In genomic region chr1:160124709-160125478, GRCh38 we compare ENCODE assay signal across 10 cellular contexts. TPM values are rescaled to one million over a fixed set of nuclear protein-coding genes. Genes with fewer than 3 reads are reported as not detected.
DNase-seq lines count a peak whose midpoint lies in the region; ATAC-seq, FAIRE-seq and TF ChIP-seq lines count a peak whose summit lies in the region.
"Had no signal": no experiment of that assay in that cellular context is flagged by ENCODE, and none has a peak within 500 bp of the region (broad histone marks: within the 10 kb centered on the region; RNA-seq: fewer than 3 reads in every experiment).

No MANE protein-coding gene starts in this region.

- H3K23ac ChIP-seq in H1 (ENCODE audit: insufficient read length) (no peak overlapping the region), mesendoderm (ENCODE audit: low read length) (no peak overlapping the region)

- no peak overlapping the region for H2BK20ac ChIP-seq in H1 (ENCODE audit: low read length)

- H2AK5ac ChIP-seq in H1 (ENCODE audit: low read depth, low read length), result no peak overlapping the region
- no peak overlapping the region for H2AK5ac ChIP-seq in mesendoderm (ENCODE audit: low read length)

- H3K36me3 Mint-ChIP-seq in stimulated activated memory B cell treated with anti-CD40 and anti-IgM and Interleukin-4, amounts not matched to agents 10 μg/mL and 1 μg/mL and 100 μg/mL, for 72 hours, result no peaks in the 10 kb centered on the region

- no peak overlapping the region for H2AFZ ChIP-seq in H1 (ENCODE audit: low read length)

- no peak overlapping the region for H3K14ac ChIP-seq in H1 (ENCODE audit: insufficient read length)

- H3K4ac ChIP-seq in H1 (replicated peaks; ENCODE audit: insufficient read length, low read depth, low read length) (no peak overlapping the region), mesendoderm (ENCODE audit: low read depth, low read length) (no peak overlapping the region)

- H3K27me3 Mint-ChIP-seq in stimulated activated memory B cell treated with anti-CD40 and anti-IgM and Interleukin-4, amounts not matched to agents 10 μg/mL and 1 μg/mL and 100 μg/mL, for 72 hours, result peaks cover 14% of the 10 kb centered on the region
- H3K27me3 Mint-ChIP-seq: stimulated activated naive CD8-positive, alpha-beta T cell treated with anti-CD3 and anti-CD28 coated beads, Interleukin-15, Interleukin-2, amounts not matched to agents 100 ng/mL and 50 ng/mL, for 24 hours had no signal

- H3K27me3 ChIP-seq in H1 (replicated peaks in 1 of 4; ENCODE audit: control insufficient read depth in 3 of 4, extremely low read depth in 1 of 4, insufficient read depth in 3 of 4, low read length in 3 of 4), result no peaks in the 10 kb centered on the region
- no peaks in the 10 kb centered on the region for H3K27me3 ChIP-seq in mesendoderm (ENCODE audit: insufficient read depth, low read length, poor library complexity)

- no peaks in the 10 kb centered on the region for H3K23me2 ChIP-seq in H1 (ENCODE audit: low read depth, low read length)

- 84% methylated on average over 8 of the region's 8 CpGs; no CpG with 5 or more reads in 1 of the 2 experiments for WGBS in H1 (ENCODE audit: extremely low coverage in 1 of 2, insufficient coverage in 1 of 2, insufficient read length in 1 of 2, insufficient replicate concordance in 2 of 2, low coverage in 1 of 2, low lambda C conversion rate in 2 of 2, missing lambda C conversion rate in 1 of 2), 2 experiments
- no CpG with 5 or more reads among the region's 8 CpGs for WGBS in mesendoderm (ENCODE audit: extremely low coverage, insufficient coverage, low lambda C conversion rate)

- H3K18ac ChIP-seq in H1 (ENCODE audit: extremely low read depth, low read length), result no peak overlapping the region
- H3K18ac ChIP-seq in mesendoderm (ENCODE audit: low read length), result no peak overlapping the region

- peaks cover 0 to 6% (median 0%) of the 10 kb centered on the region in 4 experiments; a peak in 2 of 7 replicates for H3K4me1 ChIP-seq in H1 (replicated peaks in 1 of 4; ENCODE audit: control insufficient read depth in 3 of 4, insufficient read depth in 4 of 4, low read length in 3 of 4)
- no peaks in the 10 kb centered on the region for H3K4me1 ChIP-seq in mesendoderm (ENCODE audit: control insufficient read depth, low read depth, low read length)

- H3K27ac Mint-ChIP-seq in stimulated activated memory B cell treated with anti-CD40 and anti-IgM and Interleukin-4, amounts not matched to agents 10 μg/mL and 1 μg/mL and 100 μg/mL, for 72 hours, result no peak overlapping the region
- H3K27ac Mint-ChIP-seq: stimulated activated naive CD8-positive, alpha-beta T cell treated with anti-CD3 and anti-CD28 coated beads, Interleukin-15, Interleukin-2, amounts not matched to agents 100 ng/mL and 50 ng/mL, for 24 hours had no signal

- H3K36me3 ChIP-seq in H1 (ENCODE audit: control insufficient read depth in 2 of 4, insufficient read depth in 4 of 4, low read length in 3 of 4) (peaks cover 9 to 57% (median 47%) of the 10 kb centered on the region in 4 experiments; a peak in 7 of 8 replicates), mesendoderm (ENCODE audit: control insufficient read depth, insufficient read depth, low read length) (no peaks in the 10 kb centered on the region)

- no peaks in the 10 kb centered on the region for H3K9me3 Mint-ChIP-seq in stimulated activated memory B cell treated with anti-CD40 and anti-IgM and Interleukin-4, amounts not matched to agents 10 μg/mL and 1 μg/mL and 100 μg/mL, for 72 hours
- H3K9me3 Mint-ChIP-seq: stimulated activated naive CD8-positive, alpha-beta T cell treated with anti-CD3 and anti-CD28 coated beads, Interleukin-15, Interleukin-2, amounts not matched to agents 100 ng/mL and 50 ng/mL, for 24 hours had no signal

- peak in 2 of 3 experiments; percentile 25 to 39; a peak in 3 of 4 replicates for TF ChIP-seq CTCF in H1 (IDR thresholded peaks at IDR 0.05; ENCODE audit: control extremely low read depth in 1 of 3, insufficient read depth in 1 of 3, low read depth in 1 of 3, low read length in 3 of 3)

- H4K8ac ChIP-seq in H1 (ENCODE audit: extremely low read depth, insufficient read depth, low read length) (no peak overlapping the region), mesendoderm (ENCODE audit: low read depth, low read length) (no peak overlapping the region)

- CTCF ChIA-PET in H1 (lab: Charles Lee; ENCODE audit: partially characterized antibody), result interaction anchor here (0.6 to 18.1 kb wide), 23 partner anchors 13 to 233 kb away, joined by 3 to 256 read pairs (median 5); partner anchors contain the start of genes ATP1A2 and IGSF8

- H4K91ac ChIP-seq in H1 (replicated peaks; ENCODE audit: insufficient read length, low read length), result no peak overlapping the region

- TF ChIP-seq RAD21 in H1 (IDR thresholded peaks at IDR 0.05 in 1 of 2, conservative IDR thresholded peaks at IDR 0.05 in 1 of 2; ENCODE audit: low read depth in 2 of 2, low read length in 2 of 2), result peak; percentile 30 to 47; a peak in 3 of 4 replicates

- no peaks in the 10 kb centered on the region for H3K4me1 Mint-ChIP-seq in stimulated activated memory B cell treated with anti-CD40 and anti-IgM and Interleukin-4, amounts not matched to agents 10 μg/mL and 1 μg/mL and 100 μg/mL, for 72 hours

- DNase-seq in AG20443 (ENCODE audit: low spot score) (peak; percentile 85), NCI-H226 (peak; percentile 91), H1 (ENCODE audit: low read depth in 1 of 2, low spot score in 2 of 2) (no peak), mesendoderm (peak; percentile 94), NCI-H2081 (lab: John Stamatoyannopoulos, UW) (no peak), NCI-H2196 treated with DMSO at 0.1 percent for 48 hours (lab: John Stamatoyannopoulos, UW; ENCODE audit: unreplicated experiment) (no peak), superior temporal gyrus (ENCODE audit: extremely low spot score) (no peak)

- peaks cover 0 to 1% of the 10 kb centered on the region in 2 experiments for H4K20me1 ChIP-seq in H1 (replicated peaks in 1 of 2; ENCODE audit: control insufficient read depth in 1 of 2, insufficient read depth in 2 of 2, low read length in 2 of 2)

- H2BK120ac ChIP-seq in H1 (replicated peaks; ENCODE audit: low read depth, low read length) (no peak overlapping the region), mesendoderm (ENCODE audit: low read depth, low read length) (no peak overlapping the region)

- no peak overlapping the region for H2BK12ac ChIP-seq in H1 (ENCODE audit: low read depth, low read length)

- H2BK5ac ChIP-seq in H1 (ENCODE audit: low read depth, low read length) (no peak overlapping the region), mesendoderm (ENCODE audit: low read length) (no peak overlapping the region)

- no peak overlapping the region for H3K4me2 ChIP-seq in H1 (ENCODE audit: insufficient read depth in 1 of 2, low read depth in 2 of 2, low read length in 2 of 2)
- no peak overlapping the region for H3K4me2 ChIP-seq in mesendoderm (ENCODE audit: low read length)

- no peak for TF ChIP-seq EP300 in H1 (IDR thresholded peaks at IDR 0.05; ENCODE audit: borderline replicate concordance in 1 of 2, low read depth in 2 of 2, low read length in 2 of 2)

- no peak overlapping the region for H2BK15ac ChIP-seq in H1 (ENCODE audit: low read length)
- no peak overlapping the region for H2BK15ac ChIP-seq in mesendoderm (replicated peaks; ENCODE audit: low read depth)

- POLR2A ChIA-PET in H1 (lab: Charles Lee; ENCODE audit: partially characterized antibody), result interaction anchor here (0.8 to 8.1 kb wide), 8 partner anchors 9 to 86 kb away, joined by 3 to 56 read pairs (median 4); partner anchors contain the start of gene ATP1A2

- no peak for FAIRE-seq in H1 (lab: Jason Lieb, UNC)

- ATAC-seq in stimulated activated memory B cell treated with anti-CD40 and anti-IgM and Interleukin-4, amounts not matched to agents 10 μg/mL and 1 μg/mL and 100 μg/mL, for 72 hours, result no peak

- no peak overlapping the region for H3K56ac ChIP-seq in H1 (replicated peaks; ENCODE audit: insufficient read length, low read depth, low read length)
- no peak overlapping the region for H3K56ac ChIP-seq in mesendoderm (ENCODE audit: low read length)

- no peak overlapping the region for H3K4me3 ChIP-seq in H1 (ENCODE audit: extremely low read depth in 1 of 4, insufficient read depth in 2 of 4, low read depth in 3 of 4, low read length in 4 of 4)
- no peak overlapping the region for H3K4me3 ChIP-seq in mesendoderm (ENCODE audit: low read length)

- H3K27ac ChIP-seq in H1 (ENCODE audit: low read depth, low read length) (no peak overlapping the region), mesendoderm (ENCODE audit: low read depth, low read length) (no peak overlapping the region)

- no peak for TF ChIP-seq POLR2A in H1 (IDR thresholded peaks at IDR 0.05; ENCODE audit: control extremely low read depth in 1 of 2, low read depth in 2 of 2, low read length in 2 of 2)

- H3K79me2 ChIP-seq in H1 (ENCODE audit: control insufficient read depth in 1 of 2, insufficient read depth in 2 of 2, low read length in 2 of 2) (no peaks in the 10 kb centered on the region), mesendoderm (ENCODE audit: control insufficient read depth, insufficient read depth, low read length) (no peaks in the 10 kb centered on the region)

- H3K9me3 ChIP-seq in H1 (ENCODE audit: insufficient read depth in 2 of 2, low read depth in 1 of 2, low read length in 1 of 2), result no peaks in the 10 kb centered on the region

- H3K9ac ChIP-seq in H1 (replicated peaks in 1 of 4; ENCODE audit: extremely low read depth in 1 of 4, low read depth in 3 of 4, low read length in 3 of 4) (no peak overlapping the region), mesendoderm (ENCODE audit: low read length) (no peak overlapping the region)

- H3K4me3 Mint-ChIP-seq in stimulated activated memory B cell treated with anti-CD40 and anti-IgM and Interleukin-4, amounts not matched to agents 10 μg/mL and 1 μg/mL and 100 μg/mL, for 72 hours, result no peak overlapping the region
- H3K4me3 Mint-ChIP-seq: stimulated activated naive CD8-positive, alpha-beta T cell treated with anti-CD3 and anti-CD28 coated beads, Interleukin-15, Interleukin-2, amounts not matched to agents 100 ng/mL and 50 ng/mL, for 24 hours had no signal

- H4K5ac ChIP-seq in H1 (ENCODE audit: insufficient read length, low read depth, low read length), result no peak overlapping the region
- no peak overlapping the region for H4K5ac ChIP-seq in mesendoderm (ENCODE audit: low read length)

- H3K79me1 ChIP-seq in H1 (ENCODE audit: low read depth, low read length) (peaks cover 3% of the 10 kb centered on the region; the same call in 1 of the 2 replicates), mesendoderm (ENCODE audit: low read length) (no peaks in the 10 kb centered on the region)

RNA-seq across cellular contexts. Expression of gene ATP1A2, which starts 9.3 kb away (rescaled TPM):
- 34.8 and 39.7 TPM in 2 replicates for total RNA-seq in H1 (2021; fragmentation: NEBNext Ultra II Directional; extraction: Animal tissue kit (Norgen Biotek cat#: 25700))
- 40.8 and 54.2 TPM in 2 replicates for polyA plus RNA-seq in H1 (2011; rRNA removed)
- polyA plus RNA-seq in H1 (2011; cell fraction: cytosol; rRNA removed), result 60.3 TPM
- polyA plus RNA-seq in H1 (2011; cell fraction: nucleus; rRNA removed), result 193 TPM
- 41.3 to 57.9 TPM (median 44.4 TPM) in 4 replicates for polyA plus RNA-seq in H1 (2012, experiment 1 of 2)
- 14.0 TPM for polyA plus RNA-seq in H1 (2012, experiment 2 of 2)
- polyA plus RNA-seq in H1 (2013, experiment 1 of 2), result 23.7 TPM
- polyA plus RNA-seq in H1 (2013, experiment 2 of 2), result 22.3 TPM
- 103 and 110 TPM in 2 replicates for polyA minus RNA-seq in H1 (2011; rRNA and poly(A)+ RNA removed)
- 45.0 TPM for polyA minus RNA-seq in H1 (2011; cell fraction: cytosol; rRNA and poly(A)+ RNA removed)
- polyA minus RNA-seq in H1 (2011; cell fraction: nucleus; rRNA and poly(A)+ RNA removed), result 77.4 TPM
- polyA plus RNA-seq in mesendoderm (2013, experiment 1 of 2), result 4.3 TPM
- polyA plus RNA-seq in mesendoderm (2013, experiment 2 of 2), result 4.0 TPM

RNA-seq across cellular contexts. Expression of gene IGSF8, which starts 26.5 kb away (rescaled TPM):
- total RNA-seq in H1 (2021; fragmentation: NEBNext Ultra II Directional; extraction: Animal tissue kit (Norgen Biotek cat#: 25700)), result 69.6 and 71.2 TPM in 2 replicates
- 132 and 166 TPM in 2 replicates for polyA plus RNA-seq in H1 (2011; rRNA removed)
- 103 TPM for polyA plus RNA-seq in H1 (2011; cell fraction: cytosol; rRNA removed)
- polyA plus RNA-seq in H1 (2011; cell fraction: nucleus; rRNA removed), result 322 TPM
- 55.1 to 95.1 TPM (median 90.2 TPM) in 4 replicates for polyA plus RNA-seq in H1 (2012, experiment 1 of 2)
- polyA plus RNA-seq in H1 (2012, experiment 2 of 2), result 79.5 TPM
- 88.6 TPM for polyA plus RNA-seq in H1 (2013, experiment 1 of 2)
- 77.7 TPM for polyA plus RNA-seq in H1 (2013, experiment 2 of 2)
- 34.3 and 46.3 TPM in 2 replicates for polyA minus RNA-seq in H1 (2011; rRNA and poly(A)+ RNA removed)
- polyA minus RNA-seq in H1 (2011; cell fraction: cytosol; rRNA and poly(A)+ RNA removed), result 47.9 TPM
- polyA minus RNA-seq in H1 (2011; cell fraction: nucleus; rRNA and poly(A)+ RNA removed), result 57.2 TPM
- polyA plus RNA-seq in mesendoderm (2013, experiment 1 of 2), result 22.0 TPM
- polyA plus RNA-seq in mesendoderm (2013, experiment 2 of 2), result 20.7 TPM

RNA-seq across cellular contexts. Expression of gene ATP1A4, which starts 26.5 kb away (rescaled TPM):
- total RNA-seq in H1 (2021; fragmentation: NEBNext Ultra II Directional; extraction: Animal tissue kit (Norgen Biotek cat#: 25700)), result 0.57 and 0.61 TPM in 2 replicates
- 0.48 and 0.80 TPM in 2 replicates for polyA plus RNA-seq in H1 (2011; rRNA removed)
- polyA plus RNA-seq in H1 (2011; cell fraction: cytosol; rRNA removed), result 0.62 TPM
- 1.1 TPM for polyA plus RNA-seq in H1 (2011; cell fraction: nucleus; rRNA removed)
- 0.39 to 0.72 TPM (median 0.42 TPM) in 4 replicates for polyA plus RNA-seq in H1 (2012, experiment 1 of 2)
- polyA plus RNA-seq in H1 (2012, experiment 2 of 2), result 0.09 TPM
- polyA plus RNA-seq in H1 (2013, experiment 1 of 2), result 0.51 TPM
- 0.53 TPM for polyA plus RNA-seq in H1 (2013, experiment 2 of 2)
- polyA minus RNA-seq in H1 (2011; rRNA and poly(A)+ RNA removed), result 0.44 and 0.63 TPM in 2 replicates
- 0.66 TPM for polyA minus RNA-seq in H1 (2011; cell fraction: cytosol; rRNA and poly(A)+ RNA removed)
- 0.40 TPM for polyA minus RNA-seq in H1 (2011; cell fraction: nucleus; rRNA and poly(A)+ RNA removed)
- 0.56 TPM for polyA plus RNA-seq in mesendoderm (2013, experiment 1 of 2)
- polyA plus RNA-seq in mesendoderm (2013, experiment 2 of 2), result 0.42 TPM
- polyA plus RNA-seq: neural cell had no signal

RNA-seq across cellular contexts. Expression of gene KCNJ9, which starts 43.6 kb away (rescaled TPM):
- 0.08 and 0.13 TPM in 2 replicates for total RNA-seq in H1 (2021; fragmentation: NEBNext Ultra II Directional; extraction: Animal tissue kit (Norgen Biotek cat#: 25700))
- 0.02 and 0.11 TPM in 2 replicates for polyA plus RNA-seq in H1 (2011; rRNA removed)
- polyA plus RNA-seq in H1 (2011; cell fraction: cytosol; rRNA removed), result 0.08 TPM
- polyA plus RNA-seq in H1 (2011; cell fraction: nucleus; rRNA removed), result 0.14 TPM
- 0.10 to 0.19 TPM (median 0.12 TPM) in 3 of 4 replicates, not detected in the other for polyA plus RNA-seq in H1 (2012, experiment 1 of 2)
- 0.03 TPM for polyA plus RNA-seq in H1 (2012, experiment 2 of 2)
- polyA plus RNA-seq in H1 (2013, experiment 1 of 2), result 0.02 TPM
- polyA plus RNA-seq in H1 (2013, experiment 2 of 2), result 0.04 TPM
- polyA minus RNA-seq in H1 (2011; rRNA and poly(A)+ RNA removed), result 0.13 TPM in 1 of 2 replicates, not detected in the other
- polyA minus RNA-seq in H1 (2011; cell fraction: cytosol; rRNA and poly(A)+ RNA removed), result not detected
- not detected for polyA minus RNA-seq in H1 (2011; cell fraction: nucleus; rRNA and poly(A)+ RNA removed)
- polyA plus RNA-seq in mesendoderm (2013, experiment 1 of 2), result 0.01 TPM
- polyA plus RNA-seq in mesendoderm (2013, experiment 2 of 2), result 0.04 TPM

RNA-seq across cellular contexts. Expression of gene KCNJ10, which starts 54.9 kb away (rescaled TPM):
- 2.2 and 2.4 TPM in 2 replicates for total RNA-seq in H1 (2021; fragmentation: NEBNext Ultra II Directional; extraction: Animal tissue kit (Norgen Biotek cat#: 25700))
- polyA plus RNA-seq in H1 (2011; rRNA removed), result 1.7 and 3.5 TPM in 2 replicates
- polyA plus RNA-seq in H1 (2011; cell fraction: cytosol; rRNA removed), result 1.5 TPM
- polyA plus RNA-seq in H1 (2011; cell fraction: nucleus; rRNA removed), result 4.7 TPM
- 1.1 to 1.8 TPM (median 1.4 TPM) in 4 replicates for polyA plus RNA-seq in H1 (2012, experiment 1 of 2)
- 0.59 TPM for polyA plus RNA-seq in H1 (2012, experiment 2 of 2)
- 1.5 TPM for polyA plus RNA-seq in H1 (2013, experiment 1 of 2)
- polyA plus RNA-seq in H1 (2013, experiment 2 of 2), result 1.2 TPM
- polyA minus RNA-seq in H1 (2011; rRNA and poly(A)+ RNA removed), result 3.5 and 3.7 TPM in 2 replicates
- polyA minus RNA-seq in H1 (2011; cell fraction: cytosol; rRNA and poly(A)+ RNA removed), result 0.73 TPM
- 1.7 TPM for polyA minus RNA-seq in H1 (2011; cell fraction: nucleus; rRNA and poly(A)+ RNA removed)
- 0.45 TPM for polyA plus RNA-seq in mesendoderm (2013, experiment 1 of 2)
- polyA plus RNA-seq in mesendoderm (2013, experiment 2 of 2), result 0.35 TPM
- polyA plus RNA-seq: neural cell had no signal

Comparison
In these comparisons a context has a peak if more than half of its experiments do, and no peak if none do; other contexts are left out.
1. DNase-seq: peak in AG20443 (single experiment), NCI-H226 (single experiment) and mesendoderm (single experiment); none in H1 (0 of 2), NCI-H2081 (0 of 2), NCI-H2196 treated with DMSO at 0.1 percent for 48 hours (single experiment) and superior temporal gyrus (single experiment).